In the genomic region with DNA sequence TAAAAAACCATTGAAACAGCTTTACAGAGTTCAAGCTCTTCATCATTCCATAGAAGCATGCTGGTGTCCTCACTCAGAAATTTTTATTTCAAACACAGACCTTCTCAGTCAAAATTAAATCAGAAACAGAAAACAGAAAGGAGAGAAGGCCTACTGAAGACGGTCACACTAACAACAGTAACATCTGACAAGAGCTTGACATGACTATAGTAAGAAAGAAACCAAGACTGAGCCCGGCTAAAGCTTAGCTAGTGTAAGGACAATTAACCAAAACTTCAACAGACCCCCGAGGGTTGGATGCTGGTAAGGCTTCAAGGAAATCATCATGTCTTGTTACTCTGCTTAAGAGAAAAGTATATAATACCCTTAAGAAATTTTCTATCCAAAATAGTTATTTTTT, we compare ENCODE assay signal across 1 cellular context.
A peak's percentile ranks its signal among the peaks of the same experiment; 100 is the strongest.
TF ChIP-seq lines count a peak whose summit lies in the region.

No MANE protein-coding gene starts in this region.

TF ChIP-seq in K562, 482 proteins besides CTCF, POLR2A, EP300 and RAD21 (continued from another document):
- TF ChIP-seq, protein P1, sequence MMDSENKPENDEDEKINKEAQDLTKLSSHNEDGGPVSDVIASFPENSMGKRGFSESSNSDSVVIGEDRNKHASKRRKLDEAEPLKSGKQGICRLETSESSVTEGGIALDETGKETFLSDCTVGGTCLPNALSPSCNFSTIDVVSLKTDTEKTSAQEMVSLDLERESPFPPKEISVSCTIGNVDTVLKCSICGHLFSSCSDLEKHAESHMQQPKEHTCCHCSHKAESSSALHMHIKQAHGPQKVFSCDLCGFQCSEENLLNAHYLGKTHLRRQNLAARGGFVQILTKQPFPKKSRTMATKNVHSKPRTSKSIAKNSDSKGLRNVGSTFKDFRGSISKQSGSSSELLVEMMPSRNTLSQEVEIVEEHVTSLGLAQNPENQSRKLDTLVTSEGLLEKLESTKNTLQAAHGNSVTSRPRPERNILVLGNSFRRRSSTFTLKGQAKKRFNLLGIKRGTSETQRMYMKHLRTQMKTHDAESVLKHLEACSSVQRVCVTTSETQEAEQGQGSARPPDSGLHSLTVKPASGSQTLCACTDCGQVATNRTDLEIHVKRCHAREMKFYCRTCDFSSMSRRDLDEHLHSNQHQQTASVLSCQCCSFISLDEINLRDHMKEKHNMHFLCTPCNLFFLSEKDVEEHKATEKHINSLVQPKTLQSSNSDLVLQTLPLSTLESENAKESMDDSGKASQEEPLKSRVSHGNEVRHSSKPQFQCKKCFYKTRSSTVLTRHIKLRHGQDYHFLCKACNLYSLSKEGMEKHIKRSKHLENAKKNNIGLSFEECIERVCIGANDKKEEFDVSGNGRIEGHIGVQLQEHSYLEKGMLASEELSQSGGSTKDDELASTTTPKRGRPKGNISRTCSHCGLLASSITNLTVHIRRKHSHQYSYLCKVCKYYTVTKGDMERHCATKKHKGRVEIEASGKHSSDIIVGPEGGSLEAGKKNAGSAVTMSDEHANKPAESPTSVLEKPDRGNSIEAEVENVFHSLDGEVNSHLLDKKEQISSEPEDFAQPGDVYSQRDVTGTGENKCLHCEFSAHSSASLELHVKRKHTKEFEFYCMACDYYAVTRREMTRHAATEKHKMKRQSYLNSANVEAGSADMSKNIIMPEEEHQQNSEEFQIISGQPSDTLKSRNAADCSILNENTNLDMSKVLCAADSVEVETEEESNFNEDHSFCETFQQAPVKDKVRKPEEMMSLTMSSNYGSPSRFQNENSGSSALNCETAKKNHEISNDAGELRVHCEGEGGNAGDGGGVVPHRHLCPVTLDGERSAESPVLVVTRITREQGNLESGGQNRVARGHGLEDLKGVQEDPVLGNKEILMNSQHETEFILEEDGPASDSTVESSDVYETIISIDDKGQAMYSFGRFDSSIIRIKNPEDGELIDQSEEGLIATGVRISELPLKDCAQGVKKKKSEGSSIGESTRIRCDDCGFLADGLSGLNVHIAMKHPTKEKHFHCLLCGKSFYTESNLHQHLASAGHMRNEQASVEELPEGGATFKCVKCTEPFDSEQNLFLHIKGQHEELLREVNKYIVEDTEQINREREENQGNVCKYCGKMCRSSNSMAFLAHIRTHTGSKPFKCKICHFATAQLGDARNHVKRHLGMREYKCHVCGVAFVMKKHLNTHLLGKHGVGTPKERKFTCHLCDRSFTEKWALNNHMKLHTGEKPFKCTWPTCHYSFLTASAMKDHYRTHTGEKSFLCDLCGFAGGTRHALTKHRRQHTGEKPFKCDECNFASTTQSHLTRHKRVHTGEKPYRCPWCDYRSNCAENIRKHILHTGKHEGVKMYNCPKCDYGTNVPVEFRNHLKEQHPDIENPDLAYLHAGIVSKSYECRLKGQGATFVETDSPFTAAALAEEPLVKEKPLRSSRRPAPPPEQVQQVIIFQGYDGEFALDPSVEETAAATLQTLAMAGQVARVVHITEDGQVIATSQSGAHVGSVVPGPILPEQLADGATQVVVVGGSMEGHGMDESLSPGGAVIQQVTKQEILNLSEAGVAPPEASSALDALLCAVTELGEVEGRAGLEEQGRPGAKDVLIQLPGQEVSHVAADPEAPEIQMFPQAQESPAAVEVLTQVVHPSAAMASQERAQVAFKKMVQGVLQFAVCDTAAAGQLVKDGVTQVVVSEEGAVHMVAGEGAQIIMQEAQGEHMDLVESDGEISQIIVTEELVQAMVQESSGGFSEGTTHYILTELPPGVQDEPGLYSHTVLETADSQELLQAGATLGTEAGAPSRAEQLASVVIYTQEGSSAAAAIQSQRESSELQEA (IDR thresholded peaks at IDR 0.05; ENCODE audit: low read depth), result no peak
- TF ChIP-seq, protein P2, sequence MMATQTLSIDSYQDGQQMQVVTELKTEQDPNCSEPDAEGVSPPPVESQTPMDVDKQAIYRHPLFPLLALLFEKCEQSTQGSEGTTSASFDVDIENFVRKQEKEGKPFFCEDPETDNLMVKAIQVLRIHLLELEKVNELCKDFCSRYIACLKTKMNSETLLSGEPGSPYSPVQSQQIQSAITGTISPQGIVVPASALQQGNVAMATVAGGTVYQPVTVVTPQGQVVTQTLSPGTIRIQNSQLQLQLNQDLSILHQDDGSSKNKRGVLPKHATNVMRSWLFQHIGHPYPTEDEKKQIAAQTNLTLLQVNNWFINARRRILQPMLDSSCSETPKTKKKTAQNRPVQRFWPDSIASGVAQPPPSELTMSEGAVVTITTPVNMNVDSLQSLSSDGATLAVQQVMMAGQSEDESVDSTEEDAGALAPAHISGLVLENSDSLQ (IDR thresholded peaks at IDR 0.05), result peak; percentile 4; the same call in 1 of the 2 replicates
- TF ChIP-seq CBX3 (IDR thresholded peaks at IDR 0.05; ENCODE audit: borderline replicate concordance in 1 of 2, low read length in 2 of 2) (no peak), FOXA3 (CRISPR knock-in tag; conservative IDR thresholded peaks at IDR 0.05 in 1 of 2, IDR thresholded peaks at IDR 0.05 in 1 of 2) (no peak), RAD51 (IDR thresholded peaks at IDR 0.05; ENCODE audit: borderline replicate concordance, low read depth) (no peak), SMC3 (conservative IDR thresholded peaks at IDR 0.05; ENCODE audit: insufficient read depth, low read depth, low read length) (no peak)
- TF ChIP-seq, protein P3, sequence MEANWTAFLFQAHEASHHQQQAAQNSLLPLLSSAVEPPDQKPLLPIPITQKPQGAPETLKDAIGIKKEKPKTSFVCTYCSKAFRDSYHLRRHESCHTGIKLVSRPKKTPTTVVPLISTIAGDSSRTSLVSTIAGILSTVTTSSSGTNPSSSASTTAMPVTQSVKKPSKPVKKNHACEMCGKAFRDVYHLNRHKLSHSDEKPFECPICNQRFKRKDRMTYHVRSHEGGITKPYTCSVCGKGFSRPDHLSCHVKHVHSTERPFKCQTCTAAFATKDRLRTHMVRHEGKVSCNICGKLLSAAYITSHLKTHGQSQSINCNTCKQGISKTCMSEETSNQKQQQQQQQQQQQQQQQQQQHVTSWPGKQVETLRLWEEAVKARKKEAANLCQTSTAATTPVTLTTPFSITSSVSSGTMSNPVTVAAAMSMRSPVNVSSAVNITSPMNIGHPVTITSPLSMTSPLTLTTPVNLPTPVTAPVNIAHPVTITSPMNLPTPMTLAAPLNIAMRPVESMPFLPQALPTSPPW (CRISPR knock-in tag; IDR thresholded peaks at IDR 0.05), result 0 out of 2 replicates have a peak, but pooled peaks have one; percentile 2
